Comparison of ENCODE assay signal across 1 cellular context in genomic region chr19:33292595-33293254, GRCh38.
TF ChIP-seq lines count a peak whose summit lies in the region.

No MANE protein-coding gene starts in this region.

TF ChIP-seq in HepG2, 621 proteins besides CTCF, POLR2A, EP300 and RAD21 (continued from another document and continues in another):
- no peak for TF ChIP-seq REST (IDR thresholded peaks at IDR 0.05; ENCODE audit: borderline replicate concordance in 1 of 2, low read depth in 1 of 2, low read length in 2 of 2)
- no peak for TF ChIP-seq ZSCAN12 (CRISPR knock-in tag; IDR thresholded peaks at IDR 0.05)
- TF ChIP-seq KLF6 (CRISPR knock-in tag; IDR thresholded peaks at IDR 0.05) = 0 out of 2 replicates have a peak, but pooled peaks have one; percentile 6
- TF ChIP-seq KDM4B (CRISPR knock-in tag; IDR thresholded peaks at IDR 0.05) = no peak
- TF ChIP-seq ZNF577 (CRISPR knock-in tag; IDR thresholded peaks at IDR 0.05; ENCODE audit: borderline replicate concordance, low read depth) = no peak
- no peak for TF ChIP-seq DDIT3 (CRISPR knock-in tag; IDR thresholded peaks at IDR 0.05)
- 0 out of 2 replicates have a peak, but pooled peaks have one; percentile 10 for TF ChIP-seq ARNT2 (CRISPR knock-in tag; IDR thresholded peaks at IDR 0.05; ENCODE audit: low read depth)
- no peak for TF ChIP-seq FOXK1 (CRISPR knock-in tag; IDR thresholded peaks at IDR 0.05; ENCODE audit: borderline replicate concordance, low read depth)
- TF ChIP-seq MAFF (IDR thresholded peaks at IDR 0.05; ENCODE audit: low read depth, low read length) = no peak
- TF ChIP-seq ZC3H13 (CRISPR knock-in tag; IDR thresholded peaks at IDR 0.05) = 0 out of 2 replicates have a peak, but pooled peaks have one; percentile 40
- TF ChIP-seq CEBPB (IDR thresholded peaks at IDR 0.05; ENCODE audit: borderline replicate concordance, low read depth, low read length) = peak; percentile 6; the same call in 1 of the 2 replicates
- TF ChIP-seq ZNF788 (CRISPR knock-in tag; IDR thresholded peaks at IDR 0.05; ENCODE audit: borderline replicate concordance) = peak; percentile 12; the same call in 1 of the 2 replicates
- no peak for TF ChIP-seq PTBP1 (IDR thresholded peaks at IDR 0.05; ENCODE audit: low read depth, low read length, poor library complexity, severe bottlenecking)
- TF ChIP-seq ARHGAP35 (CRISPR knock-in tag; IDR thresholded peaks at IDR 0.05; ENCODE audit: borderline replicate concordance) = 0 out of 2 replicates have a peak, but pooled peaks have one; percentile 62
- TF ChIP-seq ZFP82 (CRISPR knock-in tag; IDR thresholded peaks at IDR 0.05; ENCODE audit: borderline replicate concordance) = no peak
- TF ChIP-seq ZMYM3 (CRISPR knock-in tag; IDR thresholded peaks at IDR 0.05) = no peak
- no peak for TF ChIP-seq ZNF720 (CRISPR knock-in tag; IDR thresholded peaks at IDR 0.05)
- no peak for TF ChIP-seq SOX6 (IDR thresholded peaks at IDR 0.05)
- no peak for TF ChIP-seq SOX6 (CRISPR knock-in tag; IDR thresholded peaks at IDR 0.05)
- no peak for TF ChIP-seq KIAA2018 (CRISPR knock-in tag; IDR thresholded peaks at IDR 0.05; ENCODE audit: borderline replicate concordance)
- TF ChIP-seq ZNF124 (CRISPR knock-in tag; IDR thresholded peaks at IDR 0.05) = no peak
- 0 out of 2 replicates have a peak, but pooled peaks have one; percentile 70 for TF ChIP-seq HNRNPL (IDR thresholded peaks at IDR 0.05; ENCODE audit: low read depth, low read length)
- TF ChIP-seq JUN (CRISPR knock-in tag; IDR thresholded peaks at IDR 0.05) = no peak
- no peak for TF ChIP-seq CREM (IDR thresholded peaks at IDR 0.05)
- TF ChIP-seq CREM (CRISPR knock-in tag; IDR thresholded peaks at IDR 0.05) = no peak
- TF ChIP-seq ERF (CRISPR knock-in tag; IDR thresholded peaks at IDR 0.05) = no peak
- no peak for TF ChIP-seq ZNF234 (CRISPR knock-in tag; conservative IDR thresholded peaks at IDR 0.05)
- TF ChIP-seq ZNF549 (CRISPR knock-in tag; IDR thresholded peaks at IDR 0.05) = no peak
- 0 out of 2 replicates have a peak, but pooled peaks have one; percentile 5 for TF ChIP-seq ZBTB7B (CRISPR knock-in tag; IDR thresholded peaks at IDR 0.05)
- TF ChIP-seq ZNF598 (CRISPR knock-in tag; IDR thresholded peaks at IDR 0.05; ENCODE audit: borderline replicate concordance) = no peak
- no peak for TF ChIP-seq GRHL1 (CRISPR knock-in tag; conservative IDR thresholded peaks at IDR 0.05)
- no peak for TF ChIP-seq SALL2 (CRISPR knock-in tag; IDR thresholded peaks at IDR 0.05)
- no peak for TF ChIP-seq ZBTB37 (CRISPR knock-in tag; IDR thresholded peaks at IDR 0.05)
- TF ChIP-seq ZKSCAN8 (CRISPR knock-in tag; IDR thresholded peaks at IDR 0.05; ENCODE audit: borderline replicate concordance) = no peak
- TF ChIP-seq MYC (CRISPR knock-in tag; IDR thresholded peaks at IDR 0.05; ENCODE audit: borderline replicate concordance) = peak; percentile 25; the same call in 1 of the 2 replicates
- no peak for TF ChIP-seq MXD3 (CRISPR knock-in tag; IDR thresholded peaks at IDR 0.05)
- no peak for TF ChIP-seq BCL3 (CRISPR knock-in tag; IDR thresholded peaks at IDR 0.05)
- no peak for TF ChIP-seq ZBTB20 (CRISPR knock-in tag; IDR thresholded peaks at IDR 0.05; ENCODE audit: borderline replicate concordance, low read depth)
- no peak for TF ChIP-seq TAF1 (CRISPR knock-in tag; IDR thresholded peaks at IDR 0.05)
- TF ChIP-seq ZSCAN9 (CRISPR knock-in tag; IDR thresholded peaks at IDR 0.05; ENCODE audit: borderline replicate concordance) = no peak
- TF ChIP-seq TBX2 (CRISPR knock-in tag; IDR thresholded peaks at IDR 0.05; ENCODE audit: borderline replicate concordance) = peak; percentile 44
- no peak for TF ChIP-seq ZNF687 (CRISPR knock-in tag; IDR thresholded peaks at IDR 0.05)
